In the genomic region with DNA sequence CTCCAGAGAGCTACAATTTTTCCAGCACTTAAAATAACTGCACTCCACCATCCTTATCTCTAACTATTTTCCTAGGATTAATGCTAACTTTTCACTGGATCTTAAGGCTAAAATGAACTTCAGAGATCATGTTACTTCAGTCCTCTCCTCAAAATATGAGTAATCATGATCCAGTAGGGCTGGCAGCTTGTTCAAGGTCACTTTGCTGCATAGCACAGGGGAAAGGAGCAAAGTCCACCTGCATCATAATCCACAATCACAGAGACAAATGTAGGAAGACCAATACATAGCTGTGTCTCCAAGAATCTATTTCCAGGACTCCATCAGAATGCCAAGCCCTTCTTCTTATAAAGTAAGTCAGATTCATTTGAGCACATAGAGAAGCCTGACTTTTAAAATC, we compare ENCODE assay signal across 18 cellular contexts.
A peak's percentile ranks its signal among the peaks of the same experiment; 100 is the strongest.
DNase-seq lines count a peak whose midpoint lies in the region; ATAC-seq and TF ChIP-seq lines count a peak whose summit lies in the region.
"Had no signal": no experiment of that assay in that cellular context is flagged by ENCODE, and none has a peak within 500 bp of the region (broad histone marks: within the 10 kb centered on the region; RNA-seq: fewer than 3 reads in every experiment).

No MANE protein-coding gene starts in this region.

- no peak overlapping the region for H3K27ac ChIP-seq in esophagus squamous epithelium
- H3K27ac ChIP-seq in mesendoderm (ENCODE audit: low read depth, low read length): no peak overlapping the region
- H3K27ac ChIP-seq: 22Rv1, BLaER1, KMS-11, Peyer's patch had no signal

- H2BK15ac ChIP-seq in mesendoderm (replicated peaks; ENCODE audit: low read depth): no peak overlapping the region

- no peak overlapping the region for H3K18ac ChIP-seq in mesendoderm (ENCODE audit: low read length)

- H3K56ac ChIP-seq in mesendoderm (ENCODE audit: low read length): no peak overlapping the region

- no peak overlapping the region for H3K4me2 ChIP-seq in mesendoderm (ENCODE audit: low read length)
- H3K4me2 ChIP-seq: BLaER1, KMS-11 had no signal

- no peak overlapping the region for H4K5ac ChIP-seq in mesendoderm (ENCODE audit: low read length)

- intact Hi-C loops in Right ventricle myocardium inferior (cut with DNase I): no loop called here
- intact Hi-C loops in cardiac septum (cut with DNase I): no loop called here
- intact Hi-C loops in esophagus squamous epithelium (cut with DNase I): no loop called here

- H3K27me3 ChIP-seq in esophagus squamous epithelium (no peaks in the 10 kb centered on the region), mesendoderm (ENCODE audit: insufficient read depth, low read length, poor library complexity) (no peaks in the 10 kb centered on the region)
- H3K27me3 ChIP-seq: BLaER1, MG63, Peyer's patch had no signal

- no peak overlapping the region for H2AK5ac ChIP-seq in mesendoderm (ENCODE audit: low read length)

- no peak for TF ChIP-seq POLR2A in esophagus squamous epithelium (IDR thresholded peaks at IDR 0.05)

- DNase-seq in Right ventricle myocardium inferior (ENCODE audit: missing footprints): no peak
- no peak for DNase-seq in cardiac septum (ENCODE audit: low spot score)
- DNase-seq in dedifferentiated amniotic fluid mesenchymal stem cell (ENCODE audit: extremely low spot score): peak; percentile 21
- peak; percentile 7 for DNase-seq in left kidney (ENCODE audit: low read depth, low spot score)
- DNase-seq in NCI-H1105 treated with DMSO at 0.1 percent for 48 hours (lab: John Stamatoyannopoulos, UW): no peak
- DNase-seq in esophagus squamous epithelium (lab: John Stamatoyannopoulos, UW): no peak
- DNase-seq in mesendoderm: no peak
- DNase-seq: CD8-positive, alpha-beta memory T cell; MG63; NCI-H1930; NCI-H2171 treated with DMSO at 0.1 percent for 48 hours; NCI-H524; Peyer's patch; SIG-M5 had no signal

- H2BK120ac ChIP-seq in mesendoderm (ENCODE audit: low read depth, low read length): no peak overlapping the region

- H3K23ac ChIP-seq in mesendoderm (ENCODE audit: low read length): no peak overlapping the region

- H3K79me1 ChIP-seq in mesendoderm (ENCODE audit: low read length): no peaks in the 10 kb centered on the region

- H3K4me1 ChIP-seq in esophagus squamous epithelium (no peaks in the 10 kb centered on the region), mesendoderm (ENCODE audit: control insufficient read depth, low read depth, low read length) (no peaks in the 10 kb centered on the region)
- H3K4me1 ChIP-seq: BLaER1, Peyer's patch had no signal

- H3K9ac ChIP-seq in mesendoderm (ENCODE audit: low read length): no peak overlapping the region
- H3K9ac ChIP-seq: BLaER1, KMS-11 had no signal

- H3K79me2 ChIP-seq in mesendoderm (ENCODE audit: control insufficient read depth, insufficient read depth, low read length): no peaks in the 10 kb centered on the region

- H3K4me3 ChIP-seq in esophagus squamous epithelium (no peak overlapping the region), mesendoderm (ENCODE audit: low read length) (no peak overlapping the region)
- H3K4me3 ChIP-seq: BLaER1, MG63, Peyer's patch had no signal

- no peak overlapping the region for H4K8ac ChIP-seq in mesendoderm (ENCODE audit: low read depth, low read length)

- no peak overlapping the region for H3K4ac ChIP-seq in mesendoderm (ENCODE audit: low read depth, low read length)

- H3K36me3 ChIP-seq in esophagus squamous epithelium: no peaks in the 10 kb centered on the region
- H3K36me3 ChIP-seq in mesendoderm (ENCODE audit: control insufficient read depth, insufficient read depth, low read length): no peaks in the 10 kb centered on the region
- H3K36me3 ChIP-seq: BLaER1, MG63, Peyer's patch had no signal

- H3K9me3 ChIP-seq in esophagus squamous epithelium: no peaks in the 10 kb centered on the region
- H3K9me3 ChIP-seq: BLaER1, MG63, Peyer's patch had no signal

- no peak for TF ChIP-seq CTCF in esophagus squamous epithelium (IDR thresholded peaks at IDR 0.05)

- ATAC-seq in Right ventricle myocardium inferior: peak; percentile 67
- ATAC-seq in HG03045 (IDR thresholded peaks at IDR 0.05; ENCODE audit: unreplicated experiment): no peak

- no peak overlapping the region for H2BK5ac ChIP-seq in mesendoderm (ENCODE audit: low read length)

Comparison
In these comparisons a context has a peak if more than half of its experiments do, and no peak if none do; other contexts are left out.
1. DNase-seq: peak in dedifferentiated amniotic fluid mesenchymal stem cell (single experiment) and left kidney (single experiment); none in Right ventricle myocardium inferior (single experiment), cardiac septum (single experiment), NCI-H1105 treated with DMSO at 0.1 percent for 48 hours (single experiment), esophagus squamous epithelium (single experiment) and mesendoderm (single experiment).